1 cellular context compared by ENCODE assay signal in the genomic region with DNA sequence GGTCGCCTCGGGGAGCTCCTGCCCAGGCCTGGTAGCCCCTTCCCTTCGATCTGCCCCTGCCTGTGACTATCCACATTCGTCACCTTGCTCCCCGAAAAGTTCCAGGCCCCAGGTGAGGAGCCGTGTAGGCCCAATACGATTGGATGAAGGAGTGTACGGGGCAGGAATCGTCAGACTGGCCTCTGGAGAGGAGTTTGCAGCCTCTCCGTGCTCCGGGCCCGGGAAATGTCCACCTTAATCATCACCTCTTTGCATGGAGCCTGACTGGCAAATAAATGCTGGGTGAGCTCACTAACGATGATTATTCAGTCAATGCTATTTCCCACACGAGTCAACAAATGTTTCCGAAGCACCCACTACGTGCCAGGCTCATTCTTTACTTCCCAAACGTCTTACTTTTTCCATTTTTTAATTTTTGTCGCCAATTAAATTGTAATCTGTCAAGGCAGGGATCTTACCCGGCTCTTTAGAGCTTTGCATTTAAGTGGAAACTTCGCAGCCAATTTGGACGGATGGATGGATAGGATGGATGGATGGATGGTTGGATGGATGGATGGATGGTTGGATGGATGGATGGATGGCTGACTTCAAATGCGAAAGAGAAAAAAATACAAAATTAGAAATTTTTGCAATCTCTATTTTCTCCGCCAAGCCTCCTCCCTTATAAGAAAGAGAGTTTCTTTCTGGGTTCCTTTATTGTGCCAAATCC.
A peak's percentile ranks its signal among the peaks of the same experiment; 100 is the strongest.
TF ChIP-seq lines count a peak whose summit lies in the region.

No MANE protein-coding gene starts in this region.

TF ChIP-seq in HepG2, 621 proteins besides CTCF, POLR2A, EP300 and RAD21 (continued from another document):
- TF ChIP-seq, protein P1, sequence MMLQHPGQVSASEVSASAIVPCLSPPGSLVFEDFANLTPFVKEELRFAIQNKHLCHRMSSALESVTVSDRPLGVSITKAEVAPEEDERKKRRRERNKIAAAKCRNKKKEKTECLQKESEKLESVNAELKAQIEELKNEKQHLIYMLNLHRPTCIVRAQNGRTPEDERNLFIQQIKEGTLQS (CRISPR knock-in tag; IDR thresholded peaks at IDR 0.05) = 0 out of 2 replicates have a peak, but pooled peaks have one; percentile 2
- TF ChIP-seq SOX6 (IDR thresholded peaks at IDR 0.05) = no peak
- TF ChIP-seq SOX6 (CRISPR knock-in tag; IDR thresholded peaks at IDR 0.05) = peak; percentile 8; the same call in 1 of the 2 replicates
- no peak for TF ChIP-seq MBD4 (IDR thresholded peaks at IDR 0.05; ENCODE audit: borderline replicate concordance, low read length)
- TF ChIP-seq ZNF260 (CRISPR knock-in tag; IDR thresholded peaks at IDR 0.05; ENCODE audit: borderline replicate concordance, low read depth) = no peak
- no peak for TF ChIP-seq ZNF883 (CRISPR knock-in tag; IDR thresholded peaks at IDR 0.05; ENCODE audit: not compliant biosample characterization)
- TF ChIP-seq SIX1 (CRISPR knock-in tag; IDR thresholded peaks at IDR 0.05; ENCODE audit: borderline replicate concordance) = no peak
- no peak; the same call in 1 of the 2 replicates for TF ChIP-seq HIVEP1 (CRISPR knock-in tag; IDR thresholded peaks at IDR 0.05)
- TF ChIP-seq HES4 (CRISPR knock-in tag; IDR thresholded peaks at IDR 0.05; ENCODE audit: borderline replicate concordance) = no peak
- TF ChIP-seq, protein P2, sequence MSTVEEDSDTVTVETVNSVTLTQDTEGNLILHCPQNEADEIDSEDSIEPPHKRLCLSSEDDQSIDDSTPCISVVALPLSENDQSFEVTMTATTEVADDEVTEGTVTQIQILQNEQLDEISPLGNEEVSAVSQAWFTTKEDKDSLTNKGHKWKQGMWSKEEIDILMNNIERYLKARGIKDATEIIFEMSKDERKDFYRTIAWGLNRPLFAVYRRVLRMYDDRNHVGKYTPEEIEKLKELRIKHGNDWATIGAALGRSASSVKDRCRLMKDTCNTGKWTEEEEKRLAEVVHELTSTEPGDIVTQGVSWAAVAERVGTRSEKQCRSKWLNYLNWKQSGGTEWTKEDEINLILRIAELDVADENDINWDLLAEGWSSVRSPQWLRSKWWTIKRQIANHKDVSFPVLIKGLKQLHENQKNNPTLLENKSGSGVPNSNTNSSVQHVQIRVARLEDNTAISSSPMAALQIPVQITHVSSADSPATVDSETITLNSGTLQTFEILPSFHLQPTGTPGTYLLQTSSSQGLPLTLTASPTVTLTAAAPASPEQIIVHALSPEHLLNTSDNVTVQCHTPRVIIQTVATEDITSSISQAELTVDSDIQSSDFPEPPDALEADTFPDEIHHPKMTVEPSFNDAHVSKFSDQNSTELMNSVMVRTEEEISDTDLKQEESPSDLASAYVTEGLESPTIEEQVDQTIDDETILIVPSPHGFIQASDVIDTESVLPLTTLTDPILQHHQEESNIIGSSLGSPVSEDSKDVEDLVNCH (CRISPR knock-in tag; IDR thresholded peaks at IDR 0.05) = 0 out of 2 replicates have a peak, but pooled peaks have one; percentile 66
- TF ChIP-seq, protein P3, sequence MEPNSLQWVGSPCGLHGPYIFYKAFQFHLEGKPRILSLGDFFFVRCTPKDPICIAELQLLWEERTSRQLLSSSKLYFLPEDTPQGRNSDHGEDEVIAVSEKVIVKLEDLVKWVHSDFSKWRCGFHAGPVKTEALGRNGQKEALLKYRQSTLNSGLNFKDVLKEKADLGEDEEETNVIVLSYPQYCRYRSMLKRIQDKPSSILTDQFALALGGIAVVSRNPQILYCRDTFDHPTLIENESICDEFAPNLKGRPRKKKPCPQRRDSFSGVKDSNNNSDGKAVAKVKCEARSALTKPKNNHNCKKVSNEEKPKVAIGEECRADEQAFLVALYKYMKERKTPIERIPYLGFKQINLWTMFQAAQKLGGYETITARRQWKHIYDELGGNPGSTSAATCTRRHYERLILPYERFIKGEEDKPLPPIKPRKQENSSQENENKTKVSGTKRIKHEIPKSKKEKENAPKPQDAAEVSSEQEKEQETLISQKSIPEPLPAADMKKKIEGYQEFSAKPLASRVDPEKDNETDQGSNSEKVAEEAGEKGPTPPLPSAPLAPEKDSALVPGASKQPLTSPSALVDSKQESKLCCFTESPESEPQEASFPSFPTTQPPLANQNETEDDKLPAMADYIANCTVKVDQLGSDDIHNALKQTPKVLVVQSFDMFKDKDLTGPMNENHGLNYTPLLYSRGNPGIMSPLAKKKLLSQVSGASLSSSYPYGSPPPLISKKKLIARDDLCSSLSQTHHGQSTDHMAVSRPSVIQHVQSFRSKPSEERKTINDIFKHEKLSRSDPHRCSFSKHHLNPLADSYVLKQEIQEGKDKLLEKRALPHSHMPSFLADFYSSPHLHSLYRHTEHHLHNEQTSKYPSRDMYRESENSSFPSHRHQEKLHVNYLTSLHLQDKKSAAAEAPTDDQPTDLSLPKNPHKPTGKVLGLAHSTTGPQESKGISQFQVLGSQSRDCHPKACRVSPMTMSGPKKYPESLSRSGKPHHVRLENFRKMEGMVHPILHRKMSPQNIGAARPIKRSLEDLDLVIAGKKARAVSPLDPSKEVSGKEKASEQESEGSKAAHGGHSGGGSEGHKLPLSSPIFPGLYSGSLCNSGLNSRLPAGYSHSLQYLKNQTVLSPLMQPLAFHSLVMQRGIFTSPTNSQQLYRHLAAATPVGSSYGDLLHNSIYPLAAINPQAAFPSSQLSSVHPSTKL (CRISPR knock-in tag; IDR thresholded peaks at IDR 0.05) = no peak
- 0 out of 2 replicates have a peak, but pooled peaks have one; percentile 3 for TF ChIP-seq FOXO1 (CRISPR knock-in tag; IDR thresholded peaks at IDR 0.05)
- TF ChIP-seq ZKSCAN1 (IDR thresholded peaks at IDR 0.05; ENCODE audit: low read length) = peak; percentile 54; the same call in 1 of the 2 replicates
- TF ChIP-seq, protein P4, sequence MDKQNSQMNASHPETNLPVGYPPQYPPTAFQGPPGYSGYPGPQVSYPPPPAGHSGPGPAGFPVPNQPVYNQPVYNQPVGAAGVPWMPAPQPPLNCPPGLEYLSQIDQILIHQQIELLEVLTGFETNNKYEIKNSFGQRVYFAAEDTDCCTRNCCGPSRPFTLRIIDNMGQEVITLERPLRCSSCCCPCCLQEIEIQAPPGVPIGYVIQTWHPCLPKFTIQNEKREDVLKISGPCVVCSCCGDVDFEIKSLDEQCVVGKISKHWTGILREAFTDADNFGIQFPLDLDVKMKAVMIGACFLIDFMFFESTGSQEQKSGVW (CRISPR knock-in tag; IDR thresholded peaks at IDR 0.05; ENCODE audit: borderline replicate concordance) = no peak
- TF ChIP-seq ZNF484 (CRISPR knock-in tag; IDR thresholded peaks at IDR 0.05; ENCODE audit: borderline replicate concordance, low read depth) = 0 out of 2 replicates have a peak, but pooled peaks have one; percentile 54
- no peak for TF ChIP-seq KAT7 (CRISPR knock-in tag; IDR thresholded peaks at IDR 0.05; ENCODE audit: borderline replicate concordance)
- peak; percentile 67 for TF ChIP-seq PHF8 (CRISPR knock-in tag; IDR thresholded peaks at IDR 0.05)
- TF ChIP-seq ZNF891 (CRISPR knock-in tag; IDR thresholded peaks at IDR 0.05) = peak; percentile 47; the same call in 1 of the 2 replicates
- TF ChIP-seq ZBTB20 (CRISPR knock-in tag; IDR thresholded peaks at IDR 0.05; ENCODE audit: borderline replicate concordance, low read depth) = no peak
- TF ChIP-seq IRX3 (CRISPR knock-in tag; IDR thresholded peaks at IDR 0.05; ENCODE audit: borderline replicate concordance, low read depth) = no peak
TF ChIP-seq in HepG2: peak in this region for 18.
